Comparison of ENCODE assay signal across 27 cellular contexts in the genomic region with DNA sequence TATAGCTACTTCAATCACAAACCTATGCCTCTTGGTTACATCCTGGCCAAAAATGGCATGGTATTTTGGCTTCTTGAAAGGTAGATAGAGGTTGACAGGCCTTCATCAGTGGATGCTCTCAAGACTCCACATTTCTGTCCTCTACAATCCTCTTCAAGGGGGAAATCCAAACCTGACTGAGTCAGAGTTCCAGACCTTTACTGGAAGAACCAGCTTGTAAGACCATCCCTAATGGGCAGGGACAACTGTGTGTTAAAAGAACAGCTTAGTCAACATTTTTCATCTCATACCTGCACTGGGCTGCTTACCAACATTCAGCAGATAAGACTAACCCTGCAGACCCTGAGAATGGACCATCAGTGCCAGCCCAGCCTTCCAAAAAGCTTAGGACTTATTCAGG.
"Had no signal": no experiment of that assay in that cellular context is flagged by ENCODE, and none has a peak within 500 bp of the region (broad histone marks: within the 10 kb centered on the region; RNA-seq: fewer than 3 reads in every experiment).

No MANE protein-coding gene starts in this region.

- H3K9ac ChIP-seq: parathyroid adenoma had no signal

- H3K4me3 ChIP-seq: body of pancreas, esophagus muscularis mucosa, gastroesophageal sphincter, heart left ventricle, mucosa of descending colon, stomach, suprapubic skin, transverse colon, uterus had no signal

- H3K27me3 ChIP-seq: body of pancreas, esophagus muscularis mucosa, gastroesophageal sphincter, heart left ventricle, stomach, suprapubic skin, transverse colon, uterus had no signal

- H3K27ac ChIP-seq: body of pancreas, esophagus muscularis mucosa, gastroesophageal sphincter, heart left ventricle, parathyroid adenoma, stomach, suprapubic skin, transverse colon, uterus, WERI-Rb-1 had no signal

- H2AFZ ChIP-seq: parathyroid adenoma had no signal

- ATAC-seq: activated CD8-positive, alpha-beta memory T cell treated with anti-CD3 and anti-CD28 coated beads, Interleukin-2, amount 10 ng/mL, durations not matched to agents 7 days and 5 days; activated CD8-positive, alpha-beta T cell treated with anti-CD3 and anti-CD28 coated beads for 36 hours; body of pancreas; gastroesophageal sphincter; heart left ventricle; left colon; mucosa of descending colon; sciatic nerve; stimulated activated memory B cell treated with anti-CD40 and anti-IgM and Interleukin-4, amounts not matched to agents 10 μg/mL and 1 μg/mL and 100 μg/mL, for 72 hours had no signal

- H3K9me3 ChIP-seq: body of pancreas, esophagus muscularis mucosa, gastroesophageal sphincter, heart left ventricle, mucosa of descending colon, stomach, suprapubic skin, transverse colon, uterus had no signal

- H3K4me1 ChIP-seq: body of pancreas, esophagus muscularis mucosa, gastroesophageal sphincter, heart left ventricle, parathyroid adenoma, stomach, suprapubic skin, transverse colon, uterus had no signal

- H3K79me2 ChIP-seq: parathyroid adenoma had no signal

- H3K36me3 ChIP-seq: transverse colon, uterus had no signal

- DNase-seq: activated CD4-positive, alpha-beta T cell treated with anti-CD3 and anti-CD28 coated beads, Interleukin-2, amount 10 ng/mL, durations not matched to agents 7 days and 5 days; activated CD4-positive, CD25-positive, alpha-beta regulatory T cell treated with anti-CD3 and anti-CD28 coated beads, Interleukin-2, amount 50 U/mL, for 72 hours; activated CD8-positive, alpha-beta memory T cell treated with anti-CD3 and anti-CD28 coated beads, Interleukin-2, amount 10 ng/mL, durations not matched to agents 7 days and 5 days; activated CD8-positive, alpha-beta T cell treated with anti-CD3 and anti-CD28 coated beads for 36 hours; activated gamma-delta T cell treated with Interleukin-2 at 50 U/mL for 16 hours; activated T-cell treated with anti-CD3 and anti-CD28 coated beads for 4 hours; body of pancreas; effector CD8-positive, alpha-beta T cell; heart left ventricle; islet precursor cell; left colon; mesendoderm; mucosa of descending colon; nephron progenitor cell; small intestine; stimulated activated CD4-positive, alpha-beta T cell treated with anti-CD3 and anti-CD28 coated beads, Interleukin-15, amount 100 ng/mL, for 24 hours; stomach; transverse colon; uterus; WERI-Rb-1 had no signal

- FAIRE-seq: small intestine, TTC549 had no signal
